In the genomic region with DNA sequence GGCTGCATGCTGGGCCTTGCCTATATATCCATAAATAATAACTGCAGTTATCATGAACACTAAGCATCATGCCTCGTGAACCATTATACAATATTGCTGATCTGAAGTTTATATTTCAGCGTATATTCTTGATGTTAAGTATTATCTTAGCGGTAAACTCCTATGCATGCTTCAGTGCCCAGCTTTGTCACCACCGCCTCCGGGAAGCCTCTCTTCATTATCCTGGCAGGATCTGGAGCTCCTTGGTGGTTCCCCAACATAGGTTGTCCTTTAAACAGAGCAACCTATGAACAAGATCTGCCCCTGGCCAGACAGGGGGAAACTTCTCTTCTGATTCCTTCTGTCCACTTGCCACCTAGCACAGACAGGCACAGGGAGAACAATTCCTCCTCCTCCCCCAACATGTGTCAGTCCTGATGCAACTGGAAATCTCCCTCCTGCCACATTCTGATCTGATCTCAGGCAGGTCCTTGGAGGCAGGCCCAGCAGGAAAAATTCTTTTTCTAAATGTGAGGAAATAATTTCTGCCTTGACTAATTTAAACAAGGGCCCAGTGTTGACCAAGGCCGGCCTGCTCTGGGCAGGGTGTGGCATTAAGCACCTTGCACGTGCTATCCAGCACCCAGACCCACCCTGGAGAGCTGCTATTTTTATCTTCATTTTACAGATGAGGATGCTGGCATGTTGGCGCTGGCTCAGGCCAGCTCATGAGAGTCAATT, we compare ENCODE assay signal across 15 cellular contexts. TPM values are rescaled to one million over a fixed set of nuclear protein-coding genes. Genes with fewer than 3 reads are reported as not detected.
DNase-seq lines count a peak whose midpoint lies in the region; ATAC-seq and TF ChIP-seq lines count a peak whose summit lies in the region.
"Had no signal": no experiment of that assay in that cellular context is flagged by ENCODE, and none has a peak within 500 bp of the region (broad histone marks: within the 10 kb centered on the region; RNA-seq: fewer than 3 reads in every experiment).

No MANE protein-coding gene starts in this region.

- no peak overlapping the region for H3K9ac ChIP-seq in GM23248
- no peak overlapping the region for H3K9ac ChIP-seq in mammary epithelial cell (ENCODE audit: insufficient read depth, low read length)

- H3K27ac ChIP-seq in GM23248 = no peak overlapping the region
- peak overlapping the region; percentile 32 for H3K27ac ChIP-seq in mammary epithelial cell (ENCODE audit: insufficient read depth, low read depth, low read length)
- peak overlapping the region; percentile 75 for H3K27ac ChIP-seq in hepatocyte
- H3K27ac ChIP-seq in gastrocnemius medialis = peak overlapping the region; percentile 53 to 82 (median 74)
- peak overlapping the region in 1 of 2 donors; percentile 86 for H3K27ac ChIP-seq in ascending aorta

- WGBS in GM23248 (ENCODE audit: low coverage in 1 of 2, low lambda C conversion rate in 2 of 2, missing lambda C conversion rate in 2 of 2), 2 experiments = 75 to 80% methylated on average over 8 of the region's 8 CpGs
- WGBS in mammary epithelial cell (ENCODE audit: low coverage, missing lambda C conversion rate) = 70% methylated on average over 8 of the region's 8 CpGs
- 83% methylated on average over 8 of the region's 8 CpGs for WGBS in hepatocyte (ENCODE audit: low lambda C conversion rate, missing lambda C conversion rate)

- H3K9me2 ChIP-seq in GM23248 (ENCODE audit: insufficient read depth) (no peaks in the 10 kb centered on the region), hepatocyte (replicated peaks; ENCODE audit: insufficient read depth) (no peaks in the 10 kb centered on the region)

- TF ChIP-seq CTCF in mammary epithelial cell (conservative IDR thresholded peaks at IDR 0.05 in 1 of 2, IDR thresholded peaks at IDR 0.05 in 1 of 2; ENCODE audit: extremely low read depth in 1 of 2, insufficient read depth in 1 of 2, low read depth in 1 of 2, low read length in 2 of 2) (no peak), hepatocyte (IDR thresholded peaks at IDR 0.05; ENCODE audit: poor library complexity) (no peak), gastrocnemius medialis (IDR thresholded peaks at IDR 0.05 in 4 of 5, conservative IDR thresholded peaks at IDR 0.05 in 1 of 5) (no peak), GM13977 (IDR thresholded peaks at IDR 0.05; ENCODE audit: extremely low read depth, insufficient read depth, missing control alignments) (no peak), ascending aorta (IDR thresholded peaks at IDR 0.05) (no peak)

- H2AFZ ChIP-seq in GM23248 = no peak overlapping the region
- no peak overlapping the region for H2AFZ ChIP-seq in mammary epithelial cell (ENCODE audit: low read depth, low read length)
- H2AFZ ChIP-seq in hepatocyte = no peak overlapping the region

- peak; percentile 30 for DNase-seq in GM23248
- peak; percentile 88 for DNase-seq in mammary epithelial cell
- no peak for DNase-seq in hepatocyte (ENCODE audit: low spot score)
- DNase-seq in gastrocnemius medialis = no peak
- DNase-seq in GM13977 (ENCODE audit: low spot score) = no peak
- DNase-seq in activated naive CD4-positive, alpha-beta T cell treated with Interleukin-2 at 50 U/mL for 16 hours = no peak
- DNase-seq in ascending aorta (ENCODE audit: low spot score in 2 of 2) = no peak
- DNase-seq in putamen (ENCODE audit: low spot score) = no peak
- DNase-seq: activated CD4-positive, alpha-beta memory T cell treated with anti-CD3 and anti-CD28 coated beads for 36 hours; mesendoderm; NCI-H1092; NCI-H748 treated with DMSO at 0.1 percent for 48 hours; stimulated activated CD8-positive, alpha-beta memory T cell treated with anti-CD3 and anti-CD28 coated beads, Interleukin-4, amount 100 ng/mL, for 48 hours had no signal

- H3K9me3 ChIP-seq in GM23248 (ENCODE audit: low read depth) (no peaks in the 10 kb centered on the region), mammary epithelial cell (replicated peaks; ENCODE audit: insufficient read depth, low read length) (no peaks in the 10 kb centered on the region), hepatocyte (ENCODE audit: low read depth) (no peaks in the 10 kb centered on the region), gastrocnemius medialis (no peaks in the 10 kb centered on the region), ascending aorta (no peaks in the 10 kb centered on the region)

- H3K4me1 ChIP-seq in GM23248 (ENCODE audit: insufficient read depth) = no peaks in the 10 kb centered on the region
- peaks cover 26% of the 10 kb centered on the region for H3K4me1 ChIP-seq in mammary epithelial cell (ENCODE audit: insufficient read depth, low read length)
- peaks cover 28% of the 10 kb centered on the region for H3K4me1 ChIP-seq in hepatocyte (ENCODE audit: insufficient read depth)
- H3K4me1 ChIP-seq in gastrocnemius medialis = peaks cover 0 to 2% of the 10 kb centered on the region in 2 donors
- peaks cover 0 to under 1% of the 10 kb centered on the region in 2 donors for H3K4me1 ChIP-seq in ascending aorta

- H3K4me2 ChIP-seq in GM23248 (ENCODE audit: unreplicated experiment) (no peak overlapping the region), mammary epithelial cell (ENCODE audit: insufficient read depth, low read depth, low read length) (no peak overlapping the region), hepatocyte (no peak overlapping the region)
- H3K4me2 ChIP-seq: smooth muscle cell had no signal

- no peak overlapping the region for H3K4me3 ChIP-seq in GM23248
- H3K4me3 ChIP-seq in mammary epithelial cell (replicated peaks in 1 of 3; ENCODE audit: insufficient read depth in 1 of 3, low read depth in 2 of 3, low read length in 3 of 3) = no peak overlapping the region
- no peak overlapping the region for H3K4me3 ChIP-seq in hepatocyte
- H3K4me3 ChIP-seq in gastrocnemius medialis = no peak overlapping the region
- H3K4me3 ChIP-seq in ascending aorta = no peak overlapping the region
- H3K4me3 ChIP-seq: smooth muscle cell had no signal

- dilution Hi-C loops in mammary epithelial cell (cut with HindIII; ENCODE audit: low sequenced_read_pairs) = no loop called here

- no peak for TF ChIP-seq POLR2A in gastrocnemius medialis (IDR thresholded peaks at IDR 0.05)

- peak in 1 of 2 donors; percentile 34 for ATAC-seq in gastrocnemius medialis

- H3K79me2 ChIP-seq in GM23248 (ENCODE audit: insufficient read depth) (no peaks in the 10 kb centered on the region), mammary epithelial cell (ENCODE audit: insufficient read depth, low read length) (no peaks in the 10 kb centered on the region), hepatocyte (no peaks in the 10 kb centered on the region)

- in situ Hi-C loops in GM23248 (cut with MboI) (no loop called here), mammary epithelial cell (cut with MboI; ENCODE audit: low sequenced_read_pairs in 2 of 2) (no loop called here), gastrocnemius medialis (cut with MboI; ENCODE audit: low sequenced_read_pairs in 4 of 4) (no loop called here), GM13977 (cut with MboI; ENCODE audit: low pct_unique_long_range_greater_than_20kb, low sequenced_read_pairs, unreplicated experiment) (no loop called here)

- no peaks in the 10 kb centered on the region for H3F3A ChIP-seq in GM23248 (ENCODE audit: insufficient read depth)

- H3K27me3 ChIP-seq in GM23248 (replicated peaks; ENCODE audit: insufficient read depth) (peaks cover 9% of the 10 kb centered on the region), mammary epithelial cell (ENCODE audit: insufficient read depth, low read length) (no peaks in the 10 kb centered on the region), hepatocyte (no peaks in the 10 kb centered on the region), gastrocnemius medialis (no peaks in the 10 kb centered on the region), ascending aorta (no peaks in the 10 kb centered on the region)

- no peaks in the 10 kb centered on the region for H3K36me3 ChIP-seq in GM23248 (ENCODE audit: low read depth)
- no peaks in the 10 kb centered on the region for H3K36me3 ChIP-seq in mammary epithelial cell (ENCODE audit: insufficient read depth, low read length)
- H3K36me3 ChIP-seq in hepatocyte (replicated peaks; ENCODE audit: insufficient read depth, low read depth) = no peaks in the 10 kb centered on the region
- no peaks in the 10 kb centered on the region for H3K36me3 ChIP-seq in gastrocnemius medialis
- no peaks in the 10 kb centered on the region for H3K36me3 ChIP-seq in ascending aorta

- H4K20me1 ChIP-seq in GM23248 (ENCODE audit: insufficient read depth) = no peaks in the 10 kb centered on the region
- no peaks in the 10 kb centered on the region for H4K20me1 ChIP-seq in mammary epithelial cell (ENCODE audit: insufficient read depth, low read length)
- H4K20me1 ChIP-seq in hepatocyte (ENCODE audit: insufficient read depth, poor library complexity, severe bottlenecking) = no peaks in the 10 kb centered on the region

- BruUV-seq in mammary epithelial cell (replicated peaks; lab: Mats Ljungman, UMichigan) = no TSS peak

- CTCF ChIA-PET in mammary epithelial cell (lab: Charles Lee; ENCODE audit: low non-redundant PET) = interaction anchor here (0.5 kb wide), 1 partner anchor 388 kb away, joined by 4 read pairs; no protein-coding TSS in a partner anchor

- intact Hi-C loops in mammary epithelial cell (cut with micrococcal nuclease) (no loop called here), gastrocnemius medialis (cut with DNase I; ENCODE audit: low total_unique reads) (no loop called here), ascending aorta (cut with DNase I) (no loop called here)

RNA-seq across cellular contexts. Expression of a gene that starts 22.4 kb away (rescaled TPM):
- not detected in 2 replicates for total RNA-seq in GM23248 (2014; rRNA removed; shearing (Covaris generic))
- 0.29 TPM in 1 of 2 replicates, not detected in the other for polyA plus RNA-seq in GM23248 (2016; fragmentation: Nextera tagmentation; extraction: Ambion mirVana)
- total RNA-seq in mammary epithelial cell = under 1 TPM in 1 of 2 donors, not detected in 1; 0.67 TPM
- polyA plus RNA-seq in mammary epithelial cell = not detected
- 1.3 TPM for polyA minus RNA-seq in mammary epithelial cell
- total RNA-seq in hepatocyte = 5.6 and 8.3 TPM in 2 replicates
- 10.3 and 13.4 TPM in 2 replicates for polyA plus RNA-seq in hepatocyte
- total RNA-seq in gastrocnemius medialis = 1 to 10 TPM; 2.7 to 6.2 (median 4.2) TPM
- 107 TPM for total RNA-seq in ascending aorta

RNA-seq across cellular contexts. Expression of a gene that starts 34.1 kb away (rescaled TPM):
- 51.7 and 56.4 TPM in 2 replicates for total RNA-seq in GM23248 (2014; rRNA removed; shearing (Covaris generic))
- polyA plus RNA-seq in GM23248 (2016; fragmentation: Nextera tagmentation; extraction: Ambion mirVana) (41.8 and 42.4 TPM in 2 replicates), mammary epithelial cell (44.6 TPM), hepatocyte (44.1 and 46.5 TPM in 2 replicates)
- total RNA-seq in mammary epithelial cell (100 to 1,000 TPM in 1 of 2 donors, 10 to 100 TPM in 1; 63.2 to 105 TPM), hepatocyte (17.9 and 23.7 TPM in 2 replicates), gastrocnemius medialis (10 to 100 TPM; 42.5 to 60.2 (median 48.9) TPM), ascending aorta (94.5 TPM)
- polyA minus RNA-seq in mammary epithelial cell = 80.4 TPM

RNA-seq across cellular contexts. Expression of a gene that starts 39.3 kb away (rescaled TPM):
- total RNA-seq in GM23248 (2014; rRNA removed; shearing (Covaris generic)) = not detected in 2 replicates
- polyA plus RNA-seq in GM23248 (2016; fragmentation: Nextera tagmentation; extraction: Ambion mirVana) = not detected in 2 replicates
- total RNA-seq in mammary epithelial cell = 10 to 100 TPM in 1 of 2 donors, 1 to 10 TPM in 1; 3.1 to 13.8 TPM
- polyA plus RNA-seq in mammary epithelial cell = 2.0 TPM
- 2.3 TPM for polyA minus RNA-seq in mammary epithelial cell
- total RNA-seq in hepatocyte = 0.32 TPM in 1 of 2 replicates, not detected in the other
- not detected in 2 replicates for polyA plus RNA-seq in hepatocyte
- under 1 TPM in 1 of 4 donors, not detected in 3; 0.63 TPM for total RNA-seq in gastrocnemius medialis
- not detected for total RNA-seq in ascending aorta
- total RNA-seq: activated CD4-positive, alpha-beta memory T cell treated with anti-CD3 and anti-CD28 coated beads for 36 hours; T-helper 1 cell treated with Interleukin-12 subunit alpha and Interleukin-12 subunit beta and Interleukin-4 antibody, amounts not matched to agents 30 ng/mL and 1 ng/mL, for 36 hours had no signal
- polyA plus RNA-seq: smooth muscle cell had no signal

Comparison
In these comparisons a context has a peak if more than half of its experiments do, and no peak if none do; other contexts are left out.
1. DNase-seq: peak in GM23248 (single experiment) and mammary epithelial cell (single experiment); none in hepatocyte (single experiment), gastrocnemius medialis (0 of 2), GM13977 (single experiment), activated naive CD4-positive, alpha-beta T cell treated with Interleukin-2 at 50 U/mL for 16 hours (single experiment), ascending aorta (0 of 2) and putamen (single experiment).
2. RNA of a gene that starts 22.4 kb away (total RNA-seq): 107 TPM in ascending aorta (single experiment); 5.6 to 8.3 TPM in hepatocyte, 2.7 to 6.2 TPM in gastrocnemius medialis, 0.67 TPM in mammary epithelial cell and not detected in GM23248; every median in the first group is over 10 times any median in the second.